In the genomic region with DNA sequence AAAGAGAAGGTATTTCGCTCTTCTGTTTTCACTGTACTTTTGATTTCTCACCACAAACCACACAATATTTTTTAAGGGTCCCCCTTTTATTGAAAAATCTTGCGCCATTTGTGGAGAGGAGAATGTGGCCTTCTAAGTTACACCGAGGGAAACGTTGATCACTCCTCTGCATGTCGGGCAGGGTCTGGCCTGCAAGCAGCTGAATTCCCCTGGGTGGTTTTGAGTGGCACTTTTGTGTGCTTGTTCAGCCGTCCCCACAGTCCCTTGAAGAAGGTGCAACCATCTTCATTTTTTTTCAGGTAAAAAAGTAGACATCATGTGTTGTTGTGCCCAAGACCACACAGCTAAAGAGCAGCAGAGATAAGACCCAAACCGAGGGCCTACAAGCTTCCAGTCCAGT, we compare ENCODE assay signal across 22 cellular contexts.
DNase-seq lines count a peak whose midpoint lies in the region; ATAC-seq and TF ChIP-seq lines count a peak whose summit lies in the region.
"Had no signal": no experiment of that assay in that cellular context is flagged by ENCODE, and none has a peak within 500 bp of the region (broad histone marks: within the 10 kb centered on the region; RNA-seq: fewer than 3 reads in every experiment).

No MANE protein-coding gene starts in this region.

- no peak overlapping the region for H3K9ac ChIP-seq in OCI-LY3 (ENCODE audit: low read length)
- H3K9ac ChIP-seq in iPS-15b (ENCODE audit: low read depth, low read length): peak overlapping the region; percentile 16

- no peaks in the 10 kb centered on the region for H3K9me3 ChIP-seq in DOHH2 (ENCODE audit: control insufficient read depth, insufficient read depth, low read length)
- H3K9me3 ChIP-seq in OCI-LY3 (ENCODE audit: insufficient read depth, low read length): no peaks in the 10 kb centered on the region
- H3K9me3 ChIP-seq in iPS-15b (ENCODE audit: control insufficient read depth, insufficient read depth, low read length): no peaks in the 10 kb centered on the region
- H3K9me3 ChIP-seq: esophagus squamous epithelium, gastrocnemius medialis had no signal

- H3K27me3 ChIP-seq in DOHH2 (ENCODE audit: control insufficient read depth, low read length): peaks cover 27% of the 10 kb centered on the region
- peaks cover 38% of the 10 kb centered on the region for H3K27me3 ChIP-seq in OCI-LY3 (ENCODE audit: low read depth, low read length)
- H3K27me3 ChIP-seq in iPS-15b (ENCODE audit: control insufficient read depth, insufficient read depth, low read length): peaks cover 2% of the 10 kb centered on the region
- H3K27me3 ChIP-seq: brain microvascular endothelial cell had no signal

- no peaks in the 10 kb centered on the region for H3K36me3 Mint-ChIP-seq in T-helper 2 cell treated with Interferon-gamma antibody and Interleukin-4, amounts not matched to agents 5 μg/mL and 100 μg/mL, for 36 hours (ENCODE audit: low read depth)

- DNase-seq in ACHN: no peak
- DNase-seq in T-helper 2 cell treated with Interferon-gamma antibody and Interleukin-4, amounts not matched to agents 5 μg/mL and 100 μg/mL, for 36 hours (ENCODE audit: low spot score): no peak
- no peak for DNase-seq in GDM1 (lab: John Stamatoyannopoulos, UW)
- DNase-seq: activated CD4-positive, CD25-positive, alpha-beta regulatory T cell treated with anti-CD3 and anti-CD28 coated beads, Interleukin-2, amount 50 U/mL, for 72 hours; activated CD8-positive, alpha-beta T cell treated with anti-CD3 and anti-CD28 coated beads, Interleukin-2, amount 10 ng/mL, durations not matched to agents 7 days and 5 days; brain microvascular endothelial cell; esophagus squamous epithelium; gastrocnemius medialis; kidney glomerular epithelial cell; NCI-H1048; NCI-H2029; NCI-H510A; stimulated activated CD4-positive, alpha-beta T cell treated with anti-CD3 and anti-CD28 coated beads, Interleukin-2, amount 100 ng/mL, for 48 hours; stimulated activated naive CD8-positive, alpha-beta T cell treated with anti-CD3 and anti-CD28 coated beads, Interleukin-15, Interleukin-2, amounts not matched to agents 100 U/mL and 50 U/mL, for 24 hours had no signal

- TF ChIP-seq CTCF in DOHH2 (IDR thresholded peaks at IDR 0.05; ENCODE audit: low read depth, low read length, poor library complexity, severe bottlenecking) (no peak), OCI-LY3 (IDR thresholded peaks at IDR 0.05; ENCODE audit: low read depth, low read length) (no peak)

- no peak overlapping the region for H3K27ac Mint-ChIP-seq in T-helper 2 cell treated with Interferon-gamma antibody and Interleukin-4, amounts not matched to agents 5 μg/mL and 100 μg/mL, for 36 hours
- H3K27ac Mint-ChIP-seq: activated CD8-positive, alpha-beta T cell treated with anti-CD3 and anti-CD28 coated beads, Interleukin-2, amount 10 ng/mL, durations not matched to agents 7 days and 5 days; endodermal cell had no signal

- H3K27ac ChIP-seq in DOHH2 (ENCODE audit: low read depth, low read length): no peak overlapping the region
- H3K27ac ChIP-seq in OCI-LY3 (ENCODE audit: low read length): peak overlapping the region; percentile 47
- H3K27ac ChIP-seq: brain microvascular endothelial cell, esophagus squamous epithelium, gastrocnemius medialis had no signal

- no peaks in the 10 kb centered on the region for H3K9me3 Mint-ChIP-seq in T-helper 2 cell treated with Interferon-gamma antibody and Interleukin-4, amounts not matched to agents 5 μg/mL and 100 μg/mL, for 36 hours
- H3K9me3 Mint-ChIP-seq: endodermal cell had no signal

- ATAC-seq in GM19438 (IDR thresholded peaks at IDR 0.05; ENCODE audit: low read depth, unreplicated experiment) (peak; percentile 6), HG02678 (IDR thresholded peaks at IDR 0.05; ENCODE audit: unreplicated experiment) (no peak)
- ATAC-seq: activated CD8-positive, alpha-beta T cell treated with anti-CD3 and anti-CD28 coated beads, Interleukin-2, amount 10 ng/mL, durations not matched to agents 7 days and 5 days; gastrocnemius medialis had no signal

- no peak overlapping the region for H2AFZ ChIP-seq in OCI-LY3 (ENCODE audit: low read depth, low read length)

- H4K20me1 ChIP-seq in DOHH2 (ENCODE audit: control insufficient read depth, insufficient read depth, low read depth, low read length) (no peaks in the 10 kb centered on the region), OCI-LY3 (ENCODE audit: insufficient read depth, low read length) (no peaks in the 10 kb centered on the region)

- H3K79me2 ChIP-seq in DOHH2 (ENCODE audit: control insufficient read depth, low read length) (no peaks in the 10 kb centered on the region), OCI-LY3 (ENCODE audit: low read length) (no peaks in the 10 kb centered on the region)

- peaks cover 1% of the 10 kb centered on the region for H3K27me3 Mint-ChIP-seq in T-helper 2 cell treated with Interferon-gamma antibody and Interleukin-4, amounts not matched to agents 5 μg/mL and 100 μg/mL, for 36 hours (ENCODE audit: low read depth)

- no peak overlapping the region for H3K4me3 Mint-ChIP-seq in T-helper 2 cell treated with Interferon-gamma antibody and Interleukin-4, amounts not matched to agents 5 μg/mL and 100 μg/mL, for 36 hours
- H3K4me3 Mint-ChIP-seq: activated CD8-positive, alpha-beta T cell treated with anti-CD3 and anti-CD28 coated beads, Interleukin-2, amount 10 ng/mL, durations not matched to agents 7 days and 5 days; endodermal cell had no signal

- in situ Hi-C loops in ACHN (cut with HindIII; ENCODE audit: low pct_ligation_motif_present, low pct_unique_long_range_greater_than_20kb, low sequenced_read_pairs): no loop called here

- no peaks in the 10 kb centered on the region for H3K36me3 ChIP-seq in DOHH2 (ENCODE audit: control insufficient read depth, low read length)
- H3K36me3 ChIP-seq in OCI-LY3 (replicated peaks; ENCODE audit: low read depth, low read length): no peaks in the 10 kb centered on the region
- H3K36me3 ChIP-seq in iPS-15b (ENCODE audit: control insufficient read depth, insufficient read depth, low read length): no peaks in the 10 kb centered on the region
- H3K36me3 ChIP-seq: brain microvascular endothelial cell, esophagus squamous epithelium, gastrocnemius medialis had no signal

- H3K9me2 ChIP-seq in DOHH2 (replicated peaks; ENCODE audit: control insufficient read depth, low read length): no peaks in the 10 kb centered on the region

- H3K4me1 ChIP-seq in DOHH2 (ENCODE audit: control insufficient read depth, low read length) (peaks cover 38% of the 10 kb centered on the region), OCI-LY3 (ENCODE audit: low read length) (peaks cover 42% of the 10 kb centered on the region), iPS-15b (ENCODE audit: control insufficient read depth, insufficient read depth, low read length) (peaks cover 16% of the 10 kb centered on the region)
- H3K4me1 ChIP-seq: gastrocnemius medialis had no signal

- H3F3A ChIP-seq in DOHH2 (ENCODE audit: control insufficient read depth, insufficient read depth): no peaks in the 10 kb centered on the region

- H3K4me1 Mint-ChIP-seq in T-helper 2 cell treated with Interferon-gamma antibody and Interleukin-4, amounts not matched to agents 5 μg/mL and 100 μg/mL, for 36 hours (ENCODE audit: low read depth): peaks cover 2% of the 10 kb centered on the region

- 0 out of 2 replicates have a peak overlapping the region, but pooled peaks have one; percentile 9 for H3K4me3 ChIP-seq in DOHH2 (ENCODE audit: low read length)
- H3K4me3 ChIP-seq in OCI-LY3 (ENCODE audit: low read length): peak overlapping the region; percentile 40
- no peak overlapping the region for H3K4me3 ChIP-seq in iPS-15b (ENCODE audit: low read depth, low read length)
- H3K4me3 ChIP-seq: esophagus squamous epithelium, gastrocnemius medialis, lung, smooth muscle cell had no signal

- H3K4me2 ChIP-seq in DOHH2 (ENCODE audit: low read length): peak overlapping the region; percentile 38
- H3K4me2 ChIP-seq in OCI-LY3 (ENCODE audit: low read length): peak overlapping the region; percentile 92
- H3K4me2 ChIP-seq: smooth muscle cell had no signal
